In the genomic region with DNA sequence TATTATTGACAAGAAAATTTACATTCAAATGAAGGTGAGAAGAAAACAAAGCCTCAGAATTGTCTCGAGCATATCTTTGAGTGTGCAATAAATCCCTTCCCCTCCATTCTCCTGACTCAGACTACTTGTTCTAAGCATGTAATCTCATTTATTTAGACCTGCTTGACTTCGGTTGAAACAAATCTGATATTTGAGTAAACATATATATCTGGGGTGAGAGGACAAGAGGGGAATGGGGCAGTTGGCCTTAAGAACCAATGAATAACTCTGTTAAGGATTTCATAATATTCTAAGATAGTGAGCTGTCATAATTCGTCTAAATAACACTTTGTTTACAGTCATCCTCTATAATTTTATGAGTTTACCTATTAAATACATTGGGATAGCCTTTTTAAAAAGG, we compare ENCODE assay signal across 22 cellular contexts.
DNase-seq lines count a peak whose midpoint lies in the region; ATAC-seq and TF ChIP-seq lines count a peak whose summit lies in the region.
"Had no signal": no experiment of that assay in that cellular context is flagged by ENCODE, and none has a peak within 500 bp of the region (broad histone marks: within the 10 kb centered on the region; RNA-seq: fewer than 3 reads in every experiment).

No MANE protein-coding gene starts in this region.

- ATAC-seq in SK-N-SH treated with all-trans-retinoic acid at 6 μM for 48 hours = no peak
- ATAC-seq: HCT116 had no signal

- no peaks in the 10 kb centered on the region for H4K20me1 ChIP-seq in mammary epithelial cell (ENCODE audit: insufficient read depth, low read length)
- peaks cover 2% of the 10 kb centered on the region for H4K20me1 ChIP-seq in smooth muscle cell (ENCODE audit: low read depth)

- in situ Hi-C loops in mammary epithelial cell (cut with MboI; ENCODE audit: low sequenced_read_pairs in 2 of 2) = no loop called here

- POLR2A ChIA-PET in MCF 10A (lab: Yijun Ruan, JAX) = interaction anchor here (0.8 to 3.9 kb wide), 18 partner anchors 9 to 711 kb away, joined by 3 to 43 read pairs (median 4); no protein-coding TSS in a partner anchor

- 90% methylated on average over 3 of the region's 3 CpGs for WGBS in mammary epithelial cell (ENCODE audit: low coverage, missing lambda C conversion rate)
- WGBS in smooth muscle cell (ENCODE audit: low lambda C conversion rate) = 71% methylated on average over 3 of the region's 3 CpGs

- H2AFZ ChIP-seq in mammary epithelial cell (ENCODE audit: low read depth, low read length) (no peak overlapping the region), smooth muscle cell (ENCODE audit: low read depth) (no peak overlapping the region)

- H3K4me3 Mint-ChIP-seq in MCF 10A (ENCODE audit: unreplicated experiment) = no peak overlapping the region
- H3K4me3 Mint-ChIP-seq: CD8-positive, alpha-beta memory T cell had no signal

- dilution Hi-C loops in mammary epithelial cell (cut with HindIII; ENCODE audit: low sequenced_read_pairs) = no loop called here

- DNase-seq in MCF 10A (ENCODE audit: unreplicated experiment) (no peak), mammary epithelial cell (no peak), epithelial cell of prostate (ENCODE audit: low read depth, low spot score) (no peak), left ventricle myocardium inferior (no peak), smooth muscle cell (lab: John Stamatoyannopoulos, UW; ENCODE audit: unreplicated experiment) (no peak), GF-D8 (lab: John Stamatoyannopoulos, UW) (no peak), cerebellum (ENCODE audit: low spot score) (no peak)
- DNase-seq: AML-193; Calu3; CD8-positive, alpha-beta memory T cell; Karpas-422; NCI-H1694; NCI-H2081; NCI-H446; NCI-H526 treated with DMSO at 0.1 percent for 48 hours; OCI-M1; SHP77 treated with DMSO at 0.1 percent for 48 hours; SK-N-SH had no signal

- peaks cover 45% of the 10 kb centered on the region for H3K36me3 Mint-ChIP-seq in MCF 10A (ENCODE audit: insufficient read depth, unreplicated experiment)

- H3F3A ChIP-seq in smooth muscle cell (ENCODE audit: low read depth) = peaks cover 8% of the 10 kb centered on the region

- TF ChIP-seq CTCF in MCF 10A (IDR thresholded peaks at IDR 0.05; ENCODE audit: unreplicated experiment) (no peak), mammary epithelial cell (conservative IDR thresholded peaks at IDR 0.05 in 1 of 2, IDR thresholded peaks at IDR 0.05 in 1 of 2; ENCODE audit: extremely low read depth in 1 of 2, insufficient read depth in 1 of 2, low read depth in 1 of 2, low read length in 2 of 2) (no peak), left ventricle myocardium inferior (IDR thresholded peaks at IDR 0.05; ENCODE audit: borderline replicate concordance) (no peak), smooth muscle cell (IDR thresholded peaks at IDR 0.05; ENCODE audit: borderline replicate concordance, insufficient read depth, poor library complexity, severe bottlenecking) (no peak)

- no peak overlapping the region for H3K9ac ChIP-seq in mammary epithelial cell (ENCODE audit: insufficient read depth, low read length)
- H3K9ac ChIP-seq in smooth muscle cell (ENCODE audit: low read depth) = no peak overlapping the region
- H3K9ac ChIP-seq: SK-N-SH had no signal

- no peaks in the 10 kb centered on the region for H3K9me3 ChIP-seq in mammary epithelial cell (replicated peaks; ENCODE audit: insufficient read depth, low read length)
- no peaks in the 10 kb centered on the region for H3K9me3 ChIP-seq in left ventricle myocardium inferior (replicated peaks)
- no peaks in the 10 kb centered on the region for H3K9me3 ChIP-seq in smooth muscle cell (replicated peaks; ENCODE audit: low read depth)
- H3K9me3 ChIP-seq: SK-N-SH had no signal

- no peak overlapping the region for H3K4me3 ChIP-seq in mammary epithelial cell (replicated peaks in 1 of 3; ENCODE audit: insufficient read depth in 1 of 3, low read depth in 2 of 3, low read length in 3 of 3)
- H3K4me3 ChIP-seq in left ventricle myocardium inferior = no peak overlapping the region
- H3K4me3 ChIP-seq in smooth muscle cell = no peak overlapping the region

- H3K36me3 ChIP-seq in mammary epithelial cell (ENCODE audit: insufficient read depth, low read length) (no peaks in the 10 kb centered on the region), left ventricle myocardium inferior (peaks cover 35% of the 10 kb centered on the region), smooth muscle cell (ENCODE audit: low read depth) (peaks cover 2% of the 10 kb centered on the region)

- CTCF ChIA-PET in MCF 10A (lab: Yijun Ruan, JAX) (interaction anchor here (0.7 to 3.2 kb wide), 8 partner anchors 9 to 621 kb away, joined by 3 to 19 read pairs (median 4); no protein-coding TSS in a partner anchor), mammary epithelial cell (lab: Charles Lee; ENCODE audit: low non-redundant PET) (no interaction called here)

- no peak overlapping the region for H3K4me2 ChIP-seq in mammary epithelial cell (ENCODE audit: insufficient read depth, low read depth, low read length)
- peak overlapping the region; percentile 5 for H3K4me2 ChIP-seq in smooth muscle cell
- H3K4me2 ChIP-seq: SK-N-SH had no signal

- H3K27me3 ChIP-seq in mammary epithelial cell (ENCODE audit: insufficient read depth, low read length) = no peaks in the 10 kb centered on the region
- no peaks in the 10 kb centered on the region for H3K27me3 ChIP-seq in left ventricle myocardium inferior (ENCODE audit: low read depth)
- no peaks in the 10 kb centered on the region for H3K27me3 ChIP-seq in smooth muscle cell (ENCODE audit: low read depth)

- intact Hi-C loops in MCF 10A (cut with micrococcal nuclease) = loop anchor here (5.0 kb wide), 1 partner anchor 140 kb away; no protein-coding TSS in a partner anchor
- intact Hi-C loops in mammary epithelial cell (cut with micrococcal nuclease) = no loop called here
- intact Hi-C loops in left ventricle myocardium inferior (cut with micrococcal nuclease) = loop anchor here (10.0 kb wide), 1 partner anchor 138 kb away; no protein-coding TSS in a partner anchor

- no TSS peak for BruUV-seq in MCF 10A (replicated peaks; lab: Mats Ljungman, UMichigan)
- no TSS peak for BruUV-seq in mammary epithelial cell (replicated peaks; lab: Mats Ljungman, UMichigan)

- no peaks in the 10 kb centered on the region for H3K27me3 Mint-ChIP-seq in MCF 10A (ENCODE audit: insufficient read depth, unreplicated experiment)
- H3K27me3 Mint-ChIP-seq: CD8-positive, alpha-beta memory T cell had no signal

- peak overlapping the region; percentile 92 for H3K27ac Mint-ChIP-seq in MCF 10A (ENCODE audit: low read depth, unreplicated experiment)
- H3K27ac Mint-ChIP-seq: CD8-positive, alpha-beta memory T cell had no signal

- H3K27ac ChIP-seq in mammary epithelial cell (ENCODE audit: insufficient read depth, low read depth, low read length) = no peak overlapping the region
- peak overlapping the region; percentile 72 for H3K27ac ChIP-seq in epithelial cell of prostate
- H3K27ac ChIP-seq in left ventricle myocardium inferior (replicated peaks) = peak overlapping the region; percentile 76
- H3K27ac ChIP-seq in smooth muscle cell (ENCODE audit: low read depth) = peak overlapping the region; percentile 22
- H3K27ac ChIP-seq: 22Rv1, C4-2B had no signal

- no peaks in the 10 kb centered on the region for H3K9me3 Mint-ChIP-seq in MCF 10A (ENCODE audit: unreplicated experiment)
- H3K9me3 Mint-ChIP-seq: CD8-positive, alpha-beta memory T cell had no signal

- H3K79me2 ChIP-seq in mammary epithelial cell (ENCODE audit: insufficient read depth, low read length) (no peaks in the 10 kb centered on the region), smooth muscle cell (ENCODE audit: low read depth) (peaks cover 30% of the 10 kb centered on the region)

- H3K4me1 ChIP-seq in mammary epithelial cell (ENCODE audit: insufficient read depth, low read length) (peaks cover 4% of the 10 kb centered on the region), left ventricle myocardium inferior (peaks cover 40% of the 10 kb centered on the region), smooth muscle cell (ENCODE audit: low read depth) (no peaks in the 10 kb centered on the region)

- peaks cover 15% of the 10 kb centered on the region for H3K4me1 Mint-ChIP-seq in MCF 10A (ENCODE audit: insufficient read depth, unreplicated experiment)
- H3K4me1 Mint-ChIP-seq: CD8-positive, alpha-beta memory T cell had no signal

TF ChIP-seq in SK-N-SH treated with all-trans-retinoic acid at 6 μM for 48 hours, 23 proteins besides CTCF, POLR2A, EP300 and RAD21 (continues in another document):
- no peak for TF ChIP-seq GLIS3 (CRISPR knock-in tag; IDR thresholded peaks at IDR 0.05)
- no peak for TF ChIP-seq PPARA (CRISPR knock-in tag; IDR thresholded peaks at IDR 0.05; ENCODE audit: borderline replicate concordance)
- TF ChIP-seq BACH2 (CRISPR knock-in tag; IDR thresholded peaks at IDR 0.05; ENCODE audit: borderline replicate concordance) = no peak
- no peak for TF ChIP-seq ZC3H10 (CRISPR knock-in tag; IDR thresholded peaks at IDR 0.05)
- TF ChIP-seq RARB (CRISPR knock-in tag; IDR thresholded peaks at IDR 0.05) = no peak
- no peak for TF ChIP-seq ZNF70 (CRISPR knock-in tag; IDR thresholded peaks at IDR 0.05)
- TF ChIP-seq ESRRG (CRISPR knock-in tag; IDR thresholded peaks at IDR 0.05) = no peak
- TF ChIP-seq, protein P1, sequence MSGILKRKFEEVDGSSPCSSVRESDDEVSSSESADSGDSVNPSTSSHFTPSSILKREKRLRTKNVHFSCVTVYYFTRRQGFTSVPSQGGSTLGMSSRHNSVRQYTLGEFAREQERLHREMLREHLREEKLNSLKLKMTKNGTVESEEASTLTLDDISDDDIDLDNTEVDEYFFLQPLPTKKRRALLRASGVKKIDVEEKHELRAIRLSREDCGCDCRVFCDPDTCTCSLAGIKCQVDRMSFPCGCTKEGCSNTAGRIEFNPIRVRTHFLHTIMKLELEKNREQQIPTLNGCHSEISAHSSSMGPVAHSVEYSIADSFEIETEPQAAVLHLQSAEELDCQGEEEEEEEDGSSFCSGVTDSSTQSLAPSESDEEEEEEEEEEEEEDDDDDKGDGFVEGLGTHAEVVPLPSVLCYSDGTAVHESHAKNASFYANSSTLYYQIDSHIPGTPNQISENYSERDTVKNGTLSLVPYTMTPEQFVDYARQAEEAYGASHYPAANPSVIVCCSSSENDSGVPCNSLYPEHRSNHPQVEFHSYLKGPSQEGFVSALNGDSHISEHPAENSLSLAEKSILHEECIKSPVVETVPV (CRISPR knock-in tag; IDR thresholded peaks at IDR 0.05) = no peak
- TF ChIP-seq, protein P2, sequence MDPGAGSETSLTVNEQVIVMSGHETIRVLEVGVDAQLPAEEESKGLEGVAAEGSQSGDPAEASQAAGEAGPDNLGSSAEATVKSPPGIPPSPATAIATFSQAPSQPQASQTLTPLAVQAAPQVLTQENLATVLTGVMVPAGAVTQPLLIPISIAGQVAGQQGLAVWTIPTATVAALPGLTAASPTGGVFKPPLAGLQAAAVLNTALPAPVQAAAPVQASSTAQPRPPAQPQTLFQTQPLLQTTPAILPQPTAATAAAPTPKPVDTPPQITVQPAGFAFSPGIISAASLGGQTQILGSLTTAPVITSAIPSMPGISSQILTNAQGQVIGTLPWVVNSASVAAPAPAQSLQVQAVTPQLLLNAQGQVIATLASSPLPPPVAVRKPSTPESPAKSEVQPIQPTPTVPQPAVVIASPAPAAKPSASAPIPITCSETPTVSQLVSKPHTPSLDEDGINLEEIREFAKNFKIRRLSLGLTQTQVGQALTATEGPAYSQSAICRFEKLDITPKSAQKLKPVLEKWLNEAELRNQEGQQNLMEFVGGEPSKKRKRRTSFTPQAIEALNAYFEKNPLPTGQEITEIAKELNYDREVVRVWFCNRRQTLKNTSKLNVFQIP (CRISPR knock-in tag; IDR thresholded peaks at IDR 0.05; ENCODE audit: borderline replicate concordance, low read depth) = no peak
